In the genomic region with DNA sequence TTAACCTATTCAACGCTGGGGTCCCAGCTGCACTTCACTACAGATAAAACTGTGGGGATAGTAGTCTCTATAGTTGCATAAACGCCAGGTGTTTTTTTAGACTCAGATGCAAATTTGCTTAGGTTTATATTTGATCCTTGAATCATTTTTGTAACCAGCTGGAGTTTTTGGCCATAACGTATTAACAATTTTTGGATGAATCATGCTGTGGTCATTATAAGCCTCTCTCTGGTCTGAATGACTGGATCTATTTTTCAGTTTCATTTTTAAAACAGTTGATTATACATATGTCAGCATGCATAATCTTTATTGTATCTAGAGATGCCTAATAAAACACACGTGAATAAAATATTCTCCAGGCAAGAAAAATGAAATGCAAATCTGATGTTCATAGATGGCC, we compare ENCODE assay signal across 16 cellular contexts.
DNase-seq lines count a peak whose midpoint lies in the region; ATAC-seq and TF ChIP-seq lines count a peak whose summit lies in the region.
"Had no signal": no experiment of that assay in that cellular context is flagged by ENCODE, and none has a peak within 500 bp of the region (broad histone marks: within the 10 kb centered on the region; RNA-seq: fewer than 3 reads in every experiment).

No MANE protein-coding gene starts in this region.

- H3K4me2 ChIP-seq in SK-N-SH, result peak overlapping the region; percentile 51; the same call in 1 of the 2 replicates

- TF ChIP-seq CTCF in CD14-positive monocyte (IDR thresholded peaks at IDR 0.05), result no peak
- TF ChIP-seq CTCF in HFFc6 (IDR thresholded peaks at IDR 0.05), result no peak
- TF ChIP-seq CTCF in SK-N-SH (IDR thresholded peaks at IDR 0.05), result no peak
- TF ChIP-seq CTCF in GM10266 (IDR thresholded peaks at IDR 0.05; ENCODE audit: control insufficient read depth, insufficient read depth, low read depth, missing control alignments), result no peak

- peak overlapping the region in 1 of 2 experiments; percentile 36; a peak in 2 of 4 replicates for H3K27ac ChIP-seq in SK-N-SH (ENCODE audit: low read depth in 2 of 2, low read length in 1 of 2)
- H3K27ac ChIP-seq: parathyroid adenoma had no signal

- H3K27me3 Mint-ChIP-seq in CD14-positive monocyte (ENCODE audit: low read depth in 3 of 3) (peaks cover 0 to 2% (median 0%) of the 10 kb centered on the region in 3 donors), HFFc6 (ENCODE audit: insufficient read depth) (no peaks in the 10 kb centered on the region)
- H3K27me3 Mint-ChIP-seq: T-helper 17 cell had no signal

- no peak for TF ChIP-seq RAD21 in SK-N-SH (IDR thresholded peaks at IDR 0.05; ENCODE audit: low read length)

- no peak overlapping the region for H3K4me3 ChIP-seq in SK-N-SH (ENCODE audit: low read depth in 2 of 2, low read length in 1 of 2)
- H3K4me3 ChIP-seq: heart right ventricle had no signal

- intact Hi-C loops in CD14-positive monocyte (cut with micrococcal nuclease), result no loop called here

- CTCF ChIA-PET in SK-N-SH (lab: Yijun Ruan, JAX), result interaction anchor here (1.6 kb wide), 1 partner anchor 145 kb away, joined by 5 read pairs; no protein-coding TSS in a partner anchor

- peak overlapping the region in 1 of 2 donors; percentile 87 for H3K4me3 Mint-ChIP-seq in CD14-positive monocyte
- H3K4me3 Mint-ChIP-seq in HFFc6, result peak overlapping the region; percentile 3; the same call in 1 of the 2 replicates
- H3K4me3 Mint-ChIP-seq: T-helper 17 cell had no signal

- POLR2A ChIA-PET in SK-N-SH (lab: Yijun Ruan, JAX), result no interaction called here

- TF ChIP-seq EP300 in SK-N-SH (IDR thresholded peaks at IDR 0.05; ENCODE audit: borderline replicate concordance in 1 of 2, low read depth in 1 of 2, low read length in 1 of 2), result 0 out of 4 replicates have a peak, but pooled peaks of 1 of the 2 experiments have one; percentile 18

- H3K36me3 ChIP-seq in SK-N-SH (replicated peaks in 1 of 2; ENCODE audit: control insufficient read depth in 1 of 2, insufficient read depth in 2 of 2, low read length in 1 of 2), result no peaks in the 10 kb centered on the region
- H3K36me3 ChIP-seq: BE2C, heart right ventricle had no signal

- no peak overlapping the region for H2AFZ ChIP-seq in SK-N-SH (ENCODE audit: low read depth)

- H3K36me3 Mint-ChIP-seq in CD14-positive monocyte (no peaks in the 10 kb centered on the region), HFFc6 (ENCODE audit: low read depth) (no peaks in the 10 kb centered on the region)
- H3K36me3 Mint-ChIP-seq: activated naive CD4-positive, alpha-beta T cell treated with anti-CD3 and anti-CD28 coated beads, Interleukin-2, amount 50 U/mL, for 72 hours had no signal

- no peaks in the 10 kb centered on the region for H3K79me2 ChIP-seq in SK-N-SH (ENCODE audit: insufficient read depth)

- H3K4me1 Mint-ChIP-seq in CD14-positive monocyte (peaks cover 26% of the 10 kb centered on the region), HFFc6 (ENCODE audit: low read depth) (no peaks in the 10 kb centered on the region)
- H3K4me1 Mint-ChIP-seq: T-helper 17 cell had no signal

- ATAC-seq in GM19397 (IDR thresholded peaks at IDR 0.05; ENCODE audit: unreplicated experiment), result no peak
- no peak for ATAC-seq in stimulated activated naive CD8-positive, alpha-beta T cell treated with anti-CD3 and anti-CD28 coated beads, Interleukin-15, Interleukin-2, amounts not matched to agents 100 U/mL and 50 U/mL, for 24 hours
- ATAC-seq: activated naive CD4-positive, alpha-beta T cell treated with anti-CD3 and anti-CD28 coated beads, Interleukin-2, amount 50 U/mL, for 72 hours; heart right ventricle; T-helper 17 cell had no signal

- no peak overlapping the region for H3K9ac ChIP-seq in SK-N-SH
- H3K9ac ChIP-seq: parathyroid adenoma had no signal

- WGBS in SK-N-SH (ENCODE audit: low lambda C conversion rate), result 48% methylated on average over 4 of the region's 4 CpGs

- H3K9me2 ChIP-seq in SK-N-SH, result no peaks in the 10 kb centered on the region

- H3F3A ChIP-seq in SK-N-SH (replicated peaks; ENCODE audit: insufficient read depth), result no peaks in the 10 kb centered on the region

- H3K27ac Mint-ChIP-seq in CD14-positive monocyte, result peak overlapping the region in 5 of 7 donors; percentile 32 to 95 (median 86)
- H3K27ac Mint-ChIP-seq in HFFc6, result no peak overlapping the region
- H3K27ac Mint-ChIP-seq: activated naive CD4-positive, alpha-beta T cell treated with anti-CD3 and anti-CD28 coated beads, Interleukin-2, amount 50 U/mL, for 72 hours; T-helper 17 cell had no signal

- no peaks in the 10 kb centered on the region for H3K27me3 ChIP-seq in SK-N-SH (ENCODE audit: insufficient read depth)
- H3K27me3 ChIP-seq: BE2C, heart right ventricle had no signal

- no peak for DNase-seq in CD14-positive monocyte (ENCODE audit: low spot score)
- no peak for DNase-seq in HFFc6
- DNase-seq in SK-N-SH, result no peak
- DNase-seq in glomerular visceral epithelial cell (ENCODE audit: extremely low spot score), result peak; percentile 2
- no peak for DNase-seq in GM10266 (ENCODE audit: extremely low spot score)
- no peak for DNase-seq in DMS153 treated with DMSO at 0.1 percent for 48 hours (lab: John Stamatoyannopoulos, UW; ENCODE audit: unreplicated experiment)
- no peak for DNase-seq in stimulated activated naive CD8-positive, alpha-beta T cell treated with anti-CD3 and anti-CD28 coated beads, Interleukin-15, Interleukin-2, amounts not matched to agents 100 U/mL and 50 U/mL, for 24 hours
- DNase-seq: BE2C, DMS53, heart right ventricle, kidney glomerular epithelial cell, NCI-H146, T-helper 17 cell had no signal

- no peaks in the 10 kb centered on the region; a peak in 1 of 4 replicates for H3K4me1 ChIP-seq in SK-N-SH (ENCODE audit: control insufficient read depth in 1 of 2, insufficient read depth in 2 of 2, low read depth in 1 of 2, low read length in 1 of 2)
- H3K4me1 ChIP-seq: BE2C had no signal

- H3K9me3 ChIP-seq in SK-N-SH, result no peaks in the 10 kb centered on the region
- H3K9me3 ChIP-seq: BE2C had no signal

- H4K20me1 ChIP-seq in SK-N-SH (ENCODE audit: insufficient read depth), result no peaks in the 10 kb centered on the region

- H3K9me3 Mint-ChIP-seq in CD14-positive monocyte (peaks cover 0 to 3% (median 2%) of the 10 kb centered on the region in 7 donors), HFFc6 (peaks cover 29% of the 10 kb centered on the region)

TF ChIP-seq in SK-N-SH, 30 proteins besides CTCF, POLR2A, EP300 and RAD21:
- TF ChIP-seq FOSL2 (IDR thresholded peaks at IDR 0.05; ENCODE audit: borderline replicate concordance, low read depth), result peak; percentile 54; the same call in 1 of the 2 replicates
- TF ChIP-seq TEAD4 (IDR thresholded peaks at IDR 0.05; ENCODE audit: borderline replicate concordance, insufficient read depth), result no peak
- TF ChIP-seq RCOR1 (IDR thresholded peaks at IDR 0.05; ENCODE audit: low read length), result no peak
- TF ChIP-seq, protein P1, sequence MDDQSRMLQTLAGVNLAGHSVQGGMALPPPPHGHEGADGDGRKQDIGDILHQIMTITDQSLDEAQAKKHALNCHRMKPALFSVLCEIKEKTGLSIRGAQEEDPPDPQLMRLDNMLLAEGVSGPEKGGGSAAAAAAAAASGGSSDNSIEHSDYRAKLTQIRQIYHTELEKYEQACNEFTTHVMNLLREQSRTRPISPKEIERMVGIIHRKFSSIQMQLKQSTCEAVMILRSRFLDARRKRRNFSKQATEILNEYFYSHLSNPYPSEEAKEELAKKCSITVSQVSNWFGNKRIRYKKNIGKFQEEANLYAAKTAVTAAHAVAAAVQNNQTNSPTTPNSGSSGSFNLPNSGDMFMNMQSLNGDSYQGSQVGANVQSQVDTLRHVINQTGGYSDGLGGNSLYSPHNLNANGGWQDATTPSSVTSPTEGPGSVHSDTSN (IDR thresholded peaks at IDR 0.05), result 0 out of 2 replicates have a peak, but pooled peaks have one; percentile 20
- TF ChIP-seq, protein P2, sequence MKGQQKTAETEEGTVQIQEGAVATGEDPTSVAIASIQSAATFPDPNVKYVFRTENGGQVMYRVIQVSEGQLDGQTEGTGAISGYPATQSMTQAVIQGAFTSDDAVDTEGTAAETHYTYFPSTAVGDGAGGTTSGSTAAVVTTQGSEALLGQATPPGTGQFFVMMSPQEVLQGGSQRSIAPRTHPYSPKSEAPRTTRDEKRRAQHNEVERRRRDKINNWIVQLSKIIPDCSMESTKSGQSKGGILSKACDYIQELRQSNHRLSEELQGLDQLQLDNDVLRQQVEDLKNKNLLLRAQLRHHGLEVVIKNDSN (IDR thresholded peaks at IDR 0.05; ENCODE audit: borderline replicate concordance, low read depth), result no peak
- TF ChIP-seq TCF12 (IDR thresholded peaks at IDR 0.05), result peak; percentile 48; the same call in 1 of the 2 replicates
- TF ChIP-seq JUND (IDR thresholded peaks at IDR 0.05), result peak; percentile 45
- TF ChIP-seq NFIC (IDR thresholded peaks at IDR 0.05; ENCODE audit: borderline replicate concordance), result no peak
- no peak for TF ChIP-seq NRF1 (IDR thresholded peaks at IDR 0.05; ENCODE audit: low read depth, low read length)
